ENCODE assay signal across 16 cellular contexts in genomic region chr1:33012165-33012564, GRCh38. TPM values are rescaled to one million over a fixed set of nuclear protein-coding genes. Genes with fewer than 3 reads are reported as not detected.
A peak's percentile ranks its signal among the peaks of the same experiment; 100 is the strongest.
DNase-seq lines count a peak whose midpoint lies in the region; ATAC-seq, FAIRE-seq and TF ChIP-seq lines count a peak whose summit lies in the region.
"Had no signal": no experiment of that assay in that cellular context is flagged by ENCODE, and none has a peak within 500 bp of the region (broad histone marks: within the 10 kb centered on the region; RNA-seq: fewer than 3 reads in every experiment).

No MANE protein-coding gene starts in this region.

- no TSS peak for BruUV-seq in HepG2 (replicated peaks; lab: Mats Ljungman, UMichigan)

- H4K20me1 ChIP-seq in HepG2 (ENCODE audit: insufficient read depth, low read length) = no peaks in the 10 kb centered on the region

- no peak for TF ChIP-seq CTCF in liver (IDR thresholded peaks at IDR 0.05; ENCODE audit: low read depth, low read length, missing input control)
- TF ChIP-seq CTCF in HepG2 (CRISPR knock-in tag; IDR thresholded peaks at IDR 0.05) = no peak
- no peak for TF ChIP-seq CTCF in sigmoid colon (IDR thresholded peaks at IDR 0.05)
- TF ChIP-seq CTCF in uterus (IDR thresholded peaks at IDR 0.05) = no peak

- no peak overlapping the region for H2AFZ ChIP-seq in HepG2 (ENCODE audit: low read length)

- WGBS in liver = 72% methylated on average over 3 of the region's 3 CpGs
- 99% methylated on average over 3 of the region's 3 CpGs for WGBS in HepG2 (ENCODE audit: low lambda C conversion rate)
- 85 to 86% methylated on average over 3 of the region's 3 CpGs for WGBS in sigmoid colon, 2 donors

- TF ChIP-seq EP300 in HepG2 (IDR thresholded peaks at IDR 0.05; ENCODE audit: low read depth in 2 of 2, low read length in 2 of 2) (no peak), HepG2 (CRISPR knock-in tag; IDR thresholded peaks at IDR 0.05; ENCODE audit: borderline replicate concordance) (no peak), sigmoid colon (IDR thresholded peaks at IDR 0.05) (no peak)

- H3K4me1 ChIP-seq in liver (ENCODE audit: control insufficient read depth in 4 of 4, insufficient read depth in 4 of 4, low read length in 3 of 4) (peaks cover 19 to 56% (median 46%) of the 10 kb centered on the region in 4 donors), HepG2 (ENCODE audit: insufficient read depth, low read length) (no peaks in the 10 kb centered on the region), sigmoid colon (peaks cover 0 to 45% (median 27%) of the 10 kb centered on the region in 4 donors), uterus (no peaks in the 10 kb centered on the region)
- H3K4me1 ChIP-seq: SJSA1 had no signal

- POLR2A ChIA-PET in HepG2 (lab: Yijun Ruan, JAX) = no interaction called here

- no peak for TF ChIP-seq RAD21 in liver (IDR thresholded peaks at IDR 0.05)
- no peak for TF ChIP-seq RAD21 in HepG2 (CRISPR knock-in tag; IDR thresholded peaks at IDR 0.05)

- ATAC-seq in HepG2 (no peak), GM19328 (IDR thresholded peaks at IDR 0.05; ENCODE audit: unreplicated experiment) (no peak), HG02759 (IDR thresholded peaks at IDR 0.05; ENCODE audit: unreplicated experiment) (no peak)

- no peaks in the 10 kb centered on the region for H3K9me3 ChIP-seq in liver (ENCODE audit: control insufficient read depth in 4 of 4, low read length in 3 of 4)
- no peaks in the 10 kb centered on the region for H3K9me3 ChIP-seq in HepG2 (ENCODE audit: low read length)
- no peaks in the 10 kb centered on the region for H3K9me3 ChIP-seq in sigmoid colon
- H3K9me3 ChIP-seq in uterus = no peaks in the 10 kb centered on the region
- H3K9me3 ChIP-seq: SJSA1 had no signal

- no peak overlapping the region for H3K9ac ChIP-seq in liver (ENCODE audit: low read depth in 1 of 2, low read length in 2 of 2)
- H3K9ac ChIP-seq in HepG2 (ENCODE audit: insufficient read depth, low read depth, low read length) = no peak overlapping the region

- no peak for FAIRE-seq in HepG2 (lab: Jason Lieb, UNC)
- peak; percentile 86 for FAIRE-seq in islet of Langerhans (lab: Jason Lieb, UNC)
- FAIRE-seq: GM18507 had no signal

- no peak overlapping the region for H3K4me2 ChIP-seq in HepG2 (ENCODE audit: low read depth, low read length)

- in situ Hi-C loops in HepG2 (cut with HindIII; ENCODE audit: extremely low pct_ligation_motif_present, low pct_unique_long_range_greater_than_20kb) = no loop called here

- peaks cover 3 to 27% (median 20%) of the 10 kb centered on the region in 4 donors for H3K36me3 ChIP-seq in liver (ENCODE audit: control insufficient read depth in 4 of 4, insufficient read depth in 3 of 4, low read depth in 1 of 4, low read length in 3 of 4)
- peaks cover 23 to 68% of the 10 kb centered on the region in 2 experiments for H3K36me3 ChIP-seq in HepG2 (replicated peaks in 1 of 2; ENCODE audit: control insufficient read depth in 1 of 2, insufficient read depth in 2 of 2, low read length in 2 of 2)
- peaks cover 10 to 52% (median 21%) of the 10 kb centered on the region in 4 donors for H3K36me3 ChIP-seq in sigmoid colon
- H3K36me3 ChIP-seq in uterus = no peaks in the 10 kb centered on the region

- TF ChIP-seq POLR2A in HepG2 (IDR thresholded peaks at IDR 0.05; ENCODE audit: insufficient read depth in 1 of 2, low read depth in 2 of 2, low read length in 2 of 2) = no peak
- no peak for TF ChIP-seq POLR2A in sigmoid colon (IDR thresholded peaks at IDR 0.05)
- no peak for TF ChIP-seq POLR2A in uterus (IDR thresholded peaks at IDR 0.05)

- peak overlapping the region; percentile 62 to 73 for H3K27ac ChIP-seq in liver (ENCODE audit: low read depth in 1 of 2, low read length in 2 of 2)
- H3K27ac ChIP-seq in HepG2 (ENCODE audit: extremely low read length, insufficient read depth, low read length) = no peak overlapping the region
- peak overlapping the region; percentile 63 to 80 (median 75) for H3K27ac ChIP-seq in sigmoid colon
- peak overlapping the region; percentile 62 to 73 for H3K27ac ChIP-seq in uterus
- H3K27ac ChIP-seq: SJSA1 had no signal

- intact Hi-C loops in HepG2 (cut with micrococcal nuclease; ENCODE audit: unreplicated experiment) = no loop called here
- intact Hi-C loops in sigmoid colon (cut with DNase I) = no loop called here
- intact Hi-C loops in uterus (cut with DNase I; ENCODE audit: low total_unique reads) = no loop called here

- H3K4me3 ChIP-seq in liver (ENCODE audit: low read depth in 1 of 3, low read length in 3 of 3) (no peak overlapping the region), HepG2 (replicated peaks in 1 of 3; ENCODE audit: insufficient read depth in 1 of 3, low read depth in 2 of 3, low read length in 3 of 3) (no peak overlapping the region), sigmoid colon (no peak overlapping the region), uterus (no peak overlapping the region)
- H3K4me3 ChIP-seq: SJSA1 had no signal

- CTCF ChIA-PET in HepG2 (lab: Yijun Ruan, JAX; ENCODE audit: low intra/inter-chr PET ratio, low total read pairs) = no interaction called here

- no peaks in the 10 kb centered on the region for H3K27me3 ChIP-seq in liver (ENCODE audit: control insufficient read depth in 4 of 4, insufficient read depth in 4 of 4, low read length in 3 of 4)
- no peaks in the 10 kb centered on the region for H3K27me3 ChIP-seq in HepG2 (ENCODE audit: control insufficient read depth in 1 of 2, insufficient read depth in 2 of 2, low read length in 2 of 2)
- no peaks in the 10 kb centered on the region for H3K27me3 ChIP-seq in sigmoid colon
- no peaks in the 10 kb centered on the region for H3K27me3 ChIP-seq in uterus
- H3K27me3 ChIP-seq: SJSA1 had no signal

- H3K79me2 ChIP-seq in HepG2 (ENCODE audit: insufficient read depth, low read length) = no peaks in the 10 kb centered on the region

- DNase-seq in HepG2 (ENCODE audit: low spot score) (no peak), sigmoid colon (no peak), uterus (no peak)
- DNase-seq in stimulated activated CD4-positive, alpha-beta T cell treated with anti-CD3 and anti-CD28 coated beads, Interleukin-15, amount 100 ng/mL, for 24 hours = no peak
- DNase-seq: activated CD4-positive, alpha-beta T cell treated with anti-CD3 and anti-CD28 coated beads, Interleukin-2, amount 10 ng/mL, durations not matched to agents 7 days and 5 days; amniotic stem cell; KG1; mesendoderm; NCI-H1417 treated with DMSO at 0.1 percent for 48 hours; T1000 had no signal

RNA-seq across cellular contexts. Expression of gene AK2, which starts 24.5 kb away (rescaled TPM):
- 100 to 1,000 TPM in 1 of 2 donors, 10 to 100 TPM in 1; 34.2 to 181 TPM for total RNA-seq in liver
- polyA plus RNA-seq in liver = 100 to 1,000 TPM; 101 to 128 TPM
- 188 and 241 TPM in 2 replicates for total RNA-seq in HepG2 (2016; rRNA removed; fragmentation: Illumina TruSeq; extraction: Trizol)
- 52.1 and 74.6 TPM in 2 replicates for total RNA-seq in HepG2 (2016; cell fraction: cytosol; rRNA removed; fragmentation: Illumina TruSeq; extraction: Trizol; ENCODE audit: low read depth)
- total RNA-seq in HepG2 (2016; cell fraction: insoluble cytoplasmic fraction; rRNA removed; fragmentation: Illumina TruSeq; extraction: Trizol) = 187 and 275 TPM in 2 replicates
- 66.1 and 71.1 TPM in 2 replicates for total RNA-seq in HepG2 (2016; cell fraction: membrane; rRNA removed; fragmentation: Illumina TruSeq; extraction: Trizol)
- 105 and 106 TPM in 2 replicates for total RNA-seq in HepG2 (2016; cell fraction: nucleus; rRNA removed; fragmentation: Illumina TruSeq; extraction: Trizol)
- 163 and 170 TPM in 2 replicates for polyA plus RNA-seq in HepG2 (2011; rRNA removed)
- 225 and 227 TPM in 2 replicates for polyA plus RNA-seq in HepG2 (2011; cell fraction: cytosol; rRNA removed)
- polyA plus RNA-seq in HepG2 (2011; cell fraction: nucleus; rRNA removed) = 171 and 188 TPM in 2 replicates
- 124 and 158 TPM in 2 replicates for polyA plus RNA-seq in HepG2 (2012)
- 51.9 and 61.1 TPM in 2 replicates for polyA plus RNA-seq in HepG2 (2016; cell fraction: cytosol; fragmentation: Illumina TruSeq; extraction: Trizol; ENCODE audit: low read depth)
- polyA plus RNA-seq in HepG2 (2016; cell fraction: insoluble cytoplasmic fraction; fragmentation: Illumina TruSeq; extraction: Trizol; ENCODE audit: low read depth) = 273 and 291 TPM in 2 replicates
- polyA plus RNA-seq in HepG2 (2016; cell fraction: membrane; fragmentation: Illumina TruSeq; extraction: Trizol; ENCODE audit: low read depth) = 58.4 and 63.7 TPM in 2 replicates
- 152 and 193 TPM in 2 replicates for polyA plus RNA-seq in HepG2 (2016; cell fraction: nucleus; fragmentation: Illumina TruSeq; extraction: Trizol; ENCODE audit: insufficient read depth, low read depth)
- 55.0 and 146 TPM in 2 replicates for polyA minus RNA-seq in HepG2 (2011; rRNA and poly(A)+ RNA removed; ENCODE audit: low replicate concordance)
- polyA minus RNA-seq in HepG2 (2011; cell fraction: cytosol; rRNA and poly(A)+ RNA removed) = 54.3 and 66.4 TPM in 2 replicates
- polyA minus RNA-seq in HepG2 (2011; cell fraction: nucleus; rRNA and poly(A)+ RNA removed) = 96.8 and 148 TPM in 2 replicates
- 100 to 1,000 TPM in 2 of 4 donors, 10 to 100 TPM in 2; 79.6 to 190 (median 98.8) TPM for total RNA-seq in sigmoid colon
- 100 to 1,000 TPM; 139 to 202 (median 158) TPM for polyA plus RNA-seq in sigmoid colon
- 100 to 1,000 TPM in 2 of 4 donors, 10 to 100 TPM in 2; 47.6 to 126 (median 89.2) TPM for total RNA-seq in uterus

RNA-seq across cellular contexts. Expression of gene RNF19B, which starts 47.6 kb away (rescaled TPM):
- total RNA-seq in liver (1 to 10 TPM; 5.6 to 8.3 TPM), HepG2 (2016; rRNA removed; fragmentation: Illumina TruSeq; extraction: Trizol) (15.3 and 16.3 TPM in 2 replicates), sigmoid colon (10 to 100 TPM; 14.5 to 28.9 (median 21.6) TPM), uterus (10 to 100 TPM; 13.2 to 23.4 (median 17.4) TPM)
- polyA plus RNA-seq in liver (1 to 10 TPM; 2.2 to 4.4 TPM), HepG2 (2011; rRNA removed) (20.9 and 22.5 TPM in 2 replicates), sigmoid colon (10 to 100 TPM; 43.2 to 50.7 (median 46.7) TPM)
- 14.7 and 15.7 TPM in 2 replicates for total RNA-seq in HepG2 (2016; cell fraction: cytosol; rRNA removed; fragmentation: Illumina TruSeq; extraction: Trizol; ENCODE audit: low read depth)
- 14.5 and 14.7 TPM in 2 replicates for total RNA-seq in HepG2 (2016; cell fraction: insoluble cytoplasmic fraction; rRNA removed; fragmentation: Illumina TruSeq; extraction: Trizol)
- 22.4 and 23.5 TPM in 2 replicates for total RNA-seq in HepG2 (2016; cell fraction: membrane; rRNA removed; fragmentation: Illumina TruSeq; extraction: Trizol)
- 7.6 and 10.7 TPM in 2 replicates for total RNA-seq in HepG2 (2016; cell fraction: nucleus; rRNA removed; fragmentation: Illumina TruSeq; extraction: Trizol)
- 20.2 and 22.7 TPM in 2 replicates for polyA plus RNA-seq in HepG2 (2011; cell fraction: cytosol; rRNA removed)
- 11.4 and 11.8 TPM in 2 replicates for polyA plus RNA-seq in HepG2 (2011; cell fraction: nucleus; rRNA removed)
- 10.1 and 14.4 TPM in 2 replicates for polyA plus RNA-seq in HepG2 (2012)
- polyA plus RNA-seq in HepG2 (2016; cell fraction: cytosol; fragmentation: Illumina TruSeq; extraction: Trizol; ENCODE audit: low read depth) = 9.8 and 10.0 TPM in 2 replicates
- 17.6 and 20.6 TPM in 2 replicates for polyA plus RNA-seq in HepG2 (2016; cell fraction: insoluble cytoplasmic fraction; fragmentation: Illumina TruSeq; extraction: Trizol; ENCODE audit: low read depth)
- polyA plus RNA-seq in HepG2 (2016; cell fraction: membrane; fragmentation: Illumina TruSeq; extraction: Trizol; ENCODE audit: low read depth) = 19.3 and 20.2 TPM in 2 replicates
- polyA plus RNA-seq in HepG2 (2016; cell fraction: nucleus; fragmentation: Illumina TruSeq; extraction: Trizol; ENCODE audit: insufficient read depth, low read depth) = 13.4 and 15.4 TPM in 2 replicates
- polyA minus RNA-seq in HepG2 (2011; rRNA and poly(A)+ RNA removed; ENCODE audit: low replicate concordance) = 14.9 and 40.6 TPM in 2 replicates
- 18.2 and 22.4 TPM in 2 replicates for polyA minus RNA-seq in HepG2 (2011; cell fraction: cytosol; rRNA and poly(A)+ RNA removed)
- polyA minus RNA-seq in HepG2 (2011; cell fraction: nucleus; rRNA and poly(A)+ RNA removed) = 13.1 and 17.9 TPM in 2 replicates
